In the genomic region with DNA sequence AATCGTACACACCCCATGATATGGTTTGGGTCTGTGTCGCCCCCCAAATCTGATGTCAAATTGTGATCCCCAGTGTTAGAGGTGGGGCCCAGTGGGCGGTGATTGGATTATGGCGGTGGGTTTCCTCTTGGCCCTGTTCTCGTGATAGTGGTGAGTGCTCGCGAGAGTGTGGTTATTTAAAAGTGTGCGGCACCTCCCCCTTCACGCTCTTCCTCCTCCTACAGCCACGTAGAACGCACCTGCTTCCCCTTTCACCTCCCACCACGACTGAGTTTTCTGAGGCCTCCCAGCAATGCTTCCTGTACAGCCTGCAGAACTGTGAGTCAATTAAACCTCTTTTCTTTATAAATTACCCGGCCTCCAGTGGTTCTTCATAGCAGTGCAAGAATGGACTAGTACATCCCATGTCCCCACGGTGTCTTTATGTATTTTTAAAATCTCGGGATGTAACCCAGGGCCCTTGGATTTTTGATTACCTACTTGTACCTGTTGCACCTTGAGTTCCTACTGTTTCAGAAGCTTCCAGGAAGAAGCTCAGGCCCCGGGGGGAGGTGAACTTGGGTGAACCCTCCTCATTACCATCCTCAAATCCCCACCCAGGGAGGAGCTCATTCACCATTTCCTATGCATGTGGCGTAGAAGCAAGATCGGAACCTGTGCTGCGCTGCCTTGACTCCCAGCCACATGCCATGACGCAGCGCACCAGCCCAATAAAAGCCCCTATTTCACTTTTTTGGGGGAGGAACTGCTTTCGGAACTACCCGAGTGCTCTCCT, we compare ENCODE assay signal across 32 cellular contexts. TPM values are rescaled to one million over a fixed set of nuclear protein-coding genes. Genes with fewer than 3 reads are reported as not detected.
DNase-seq lines count a peak whose midpoint lies in the region; ATAC-seq and TF ChIP-seq lines count a peak whose summit lies in the region.
"Had no signal": no experiment of that assay in that cellular context is flagged by ENCODE, and none has a peak within 500 bp of the region (broad histone marks: within the 10 kb centered on the region; RNA-seq: fewer than 3 reads in every experiment).

No MANE protein-coding gene starts in this region.

- ATAC-seq in stimulated activated memory B cell treated with anti-CD40 and anti-IgM and Interleukin-4, amounts not matched to agents 10 μg/mL and 1 μg/mL and 100 μg/mL, for 72 hours: peak; percentile 13
- no peak for ATAC-seq in GM21526 (IDR thresholded peaks at IDR 0.05; ENCODE audit: low FRiP score, unreplicated experiment)
- no peak for ATAC-seq in Right ventricle myocardium inferior
- ATAC-seq: A549, gastroesophageal sphincter, left lung, natural killer cell had no signal

- DNase-seq in activated CD4-positive, alpha-beta T cell treated with anti-CD3 and anti-CD28 coated beads, Interleukin-2, amount 10 ng/mL, durations not matched to agents 24 days and 14 days: peak; percentile 44
- no peak for DNase-seq in activated CD4-positive, alpha-beta T cell treated with anti-CD3 and anti-CD28 coated beads, Interleukin-2, amount 50 U/mL, for 1 hour
- peak; percentile 23 for DNase-seq in NB4 (ENCODE audit: low read depth)
- peak; percentile 16 for DNase-seq in activated naive CD8-positive, alpha-beta T cell treated with anti-CD3 and anti-CD28 coated beads for 36 hours
- no peak for DNase-seq in NCI-H2081 (lab: John Stamatoyannopoulos, UW)
- no peak for DNase-seq in Right ventricle myocardium inferior (ENCODE audit: missing footprints)
- DNase-seq: activated CD4-positive, CD25-positive, alpha-beta regulatory T cell; activated naive CD4-positive, alpha-beta T cell treated with anti-CD3 and anti-CD28 coated beads for 36 hours; activated T-cell treated with anti-CD3 and anti-CD28 coated beads, Interleukin-2, amount 50 U/mL, for 24 hours; anterior cingulate cortex; COR-L47; HFFc6; hypothalamus; left lung; MG63; natural killer cell; NCI-H1694 treated with DMSO at 0.1 percent for 48 hours; NCI-H774; retina; small intestine; stimulated activated CD4-positive, alpha-beta T cell treated with anti-CD3 and anti-CD28 coated beads, Interleukin-2, amount 100 ng/mL, for 24 hours had no signal

- no peaks in the 10 kb centered on the region for H3K4me1 Mint-ChIP-seq in activated CD4-positive, alpha-beta T cell treated with anti-CD3 and anti-CD28 coated beads, Interleukin-2, amount 10 ng/mL, durations not matched to agents 24 days and 14 days
- no peaks in the 10 kb centered on the region for H3K4me1 Mint-ChIP-seq in activated naive CD8-positive, alpha-beta T cell treated with anti-CD3 and anti-CD28 coated beads for 36 hours
- peaks cover 10% of the 10 kb centered on the region for H3K4me1 Mint-ChIP-seq in stimulated activated memory B cell treated with anti-CD40 and anti-IgM and Interleukin-4, amounts not matched to agents 10 μg/mL and 1 μg/mL and 100 μg/mL, for 72 hours
- H3K4me1 Mint-ChIP-seq: B cell, IgD-negative memory B cell, natural killer cell had no signal

- no peaks in the 10 kb centered on the region for H3K9me3 Mint-ChIP-seq in activated CD4-positive, alpha-beta T cell treated with anti-CD3 and anti-CD28 coated beads, Interleukin-2, amount 10 ng/mL, durations not matched to agents 24 days and 14 days
- peaks cover 3% of the 10 kb centered on the region for H3K9me3 Mint-ChIP-seq in activated naive CD8-positive, alpha-beta T cell treated with anti-CD3 and anti-CD28 coated beads for 36 hours
- peaks cover 13% of the 10 kb centered on the region for H3K9me3 Mint-ChIP-seq in stimulated activated memory B cell treated with anti-CD40 and anti-IgM and Interleukin-4, amounts not matched to agents 10 μg/mL and 1 μg/mL and 100 μg/mL, for 72 hours
- H3K9me3 Mint-ChIP-seq: activated T-cell treated with anti-CD3 and anti-CD28 coated beads, Interleukin-2, amount 50 U/mL, for 24 hours; HFFc6; mesothelial cell of epicardium; natural killer cell had no signal

- no peak overlapping the region for H3K4me3 ChIP-seq in NB4 (ENCODE audit: low read depth, low read length)
- H3K4me3 ChIP-seq: A549, coronary artery, gastroesophageal sphincter, left lung, MG63 had no signal

- peaks cover 7% of the 10 kb centered on the region for H3K27me3 Mint-ChIP-seq in activated CD4-positive, alpha-beta T cell treated with anti-CD3 and anti-CD28 coated beads, Interleukin-2, amount 10 ng/mL, durations not matched to agents 24 days and 14 days
- H3K27me3 Mint-ChIP-seq in activated naive CD8-positive, alpha-beta T cell treated with anti-CD3 and anti-CD28 coated beads for 36 hours: no peaks in the 10 kb centered on the region
- no peaks in the 10 kb centered on the region for H3K27me3 Mint-ChIP-seq in stimulated activated memory B cell treated with anti-CD40 and anti-IgM and Interleukin-4, amounts not matched to agents 10 μg/mL and 1 μg/mL and 100 μg/mL, for 72 hours
- H3K27me3 Mint-ChIP-seq: activated T-cell treated with anti-CD3 and anti-CD28 coated beads, Interleukin-2, amount 50 U/mL, for 24 hours; IgD-negative memory B cell had no signal

- no peaks in the 10 kb centered on the region for H3K36me3 Mint-ChIP-seq in activated CD4-positive, alpha-beta T cell treated with anti-CD3 and anti-CD28 coated beads, Interleukin-2, amount 10 ng/mL, durations not matched to agents 24 days and 14 days (ENCODE audit: low read depth)
- H3K36me3 Mint-ChIP-seq in activated naive CD8-positive, alpha-beta T cell treated with anti-CD3 and anti-CD28 coated beads for 36 hours: no peaks in the 10 kb centered on the region
- no peaks in the 10 kb centered on the region for H3K36me3 Mint-ChIP-seq in stimulated activated memory B cell treated with anti-CD40 and anti-IgM and Interleukin-4, amounts not matched to agents 10 μg/mL and 1 μg/mL and 100 μg/mL, for 72 hours
- H3K36me3 Mint-ChIP-seq: IgD-negative memory B cell, mesothelial cell of epicardium, natural killer cell had no signal

- H3K27ac Mint-ChIP-seq in activated CD4-positive, alpha-beta T cell treated with anti-CD3 and anti-CD28 coated beads, Interleukin-2, amount 10 ng/mL, durations not matched to agents 24 days and 14 days: no peak overlapping the region
- no peak overlapping the region for H3K27ac Mint-ChIP-seq in activated naive CD8-positive, alpha-beta T cell treated with anti-CD3 and anti-CD28 coated beads for 36 hours
- no peak overlapping the region for H3K27ac Mint-ChIP-seq in stimulated activated memory B cell treated with anti-CD40 and anti-IgM and Interleukin-4, amounts not matched to agents 10 μg/mL and 1 μg/mL and 100 μg/mL, for 72 hours
- H3K27ac Mint-ChIP-seq: activated naive CD4-positive, alpha-beta T cell treated with anti-CD3 and anti-CD28 coated beads for 36 hours; activated T-cell treated with anti-CD3 and anti-CD28 coated beads, Interleukin-2, amount 50 U/mL, for 24 hours; B cell; HFFc6; mesothelial cell of epicardium; natural killer cell had no signal

- no peak overlapping the region for H3K4me3 Mint-ChIP-seq in activated CD4-positive, alpha-beta T cell treated with anti-CD3 and anti-CD28 coated beads, Interleukin-2, amount 10 ng/mL, durations not matched to agents 24 days and 14 days
- H3K4me3 Mint-ChIP-seq in activated naive CD8-positive, alpha-beta T cell treated with anti-CD3 and anti-CD28 coated beads for 36 hours: peak overlapping the region; percentile 57
- H3K4me3 Mint-ChIP-seq in stimulated activated memory B cell treated with anti-CD40 and anti-IgM and Interleukin-4, amounts not matched to agents 10 μg/mL and 1 μg/mL and 100 μg/mL, for 72 hours: no peak overlapping the region
- H3K4me3 Mint-ChIP-seq: activated naive CD4-positive, alpha-beta T cell treated with anti-CD3 and anti-CD28 coated beads for 36 hours; activated T-cell treated with anti-CD3 and anti-CD28 coated beads, Interleukin-2, amount 50 U/mL, for 24 hours; B cell; HFFc6; mesothelial cell of epicardium; natural killer cell had no signal

- no peak for TF ChIP-seq CTCF in NB4 (IDR thresholded peaks at IDR 0.05; ENCODE audit: low read depth, low read length)

- intact Hi-C loops in activated CD4-positive, alpha-beta T cell treated with anti-CD3 and anti-CD28 coated beads, Interleukin-2, amount 10 ng/mL, durations not matched to agents 24 days and 14 days (cut with micrococcal nuclease): no loop called here
- intact Hi-C loops in Right ventricle myocardium inferior (cut with DNase I): no loop called here

- no peak for TF ChIP-seq POLR2A in NB4 (IDR thresholded peaks at IDR 0.05; ENCODE audit: extremely low read depth, insufficient read length)

RNA-seq across cellular contexts. Expression of a gene that starts 52.4 kb away (rescaled TPM):
- 0.50 and 0.51 TPM in 2 replicates for total RNA-seq in activated CD4-positive, alpha-beta T cell treated with anti-CD3 and anti-CD28 coated beads, Interleukin-2, amount 10 ng/mL, durations not matched to agents 24 days and 14 days
- under 1 TPM in 1 of 2 experiments, not detected in 1; 0.46 TPM for total RNA-seq in activated naive CD8-positive, alpha-beta T cell treated with anti-CD3 and anti-CD28 coated beads for 36 hours
- not detected for total RNA-seq in Right ventricle myocardium inferior
- total RNA-seq: Daoy, natural killer cell, temporal lobe, urinary bladder had no signal

Comparison
In these comparisons a context has a peak if more than half of its experiments do, and no peak if none do; other contexts are left out.
1. DNase-seq: peak in activated CD4-positive, alpha-beta T cell treated with anti-CD3 and anti-CD28 coated beads, Interleukin-2, amount 10 ng/mL, durations not matched to agents 24 days and 14 days (single experiment), NB4 (single experiment) and activated naive CD8-positive, alpha-beta T cell treated with anti-CD3 and anti-CD28 coated beads for 36 hours (single experiment); none in activated CD4-positive, alpha-beta T cell treated with anti-CD3 and anti-CD28 coated beads, Interleukin-2, amount 50 U/mL, for 1 hour (single experiment), NCI-H2081 (0 of 2) and Right ventricle myocardium inferior (single experiment).